In the genomic region with DNA sequence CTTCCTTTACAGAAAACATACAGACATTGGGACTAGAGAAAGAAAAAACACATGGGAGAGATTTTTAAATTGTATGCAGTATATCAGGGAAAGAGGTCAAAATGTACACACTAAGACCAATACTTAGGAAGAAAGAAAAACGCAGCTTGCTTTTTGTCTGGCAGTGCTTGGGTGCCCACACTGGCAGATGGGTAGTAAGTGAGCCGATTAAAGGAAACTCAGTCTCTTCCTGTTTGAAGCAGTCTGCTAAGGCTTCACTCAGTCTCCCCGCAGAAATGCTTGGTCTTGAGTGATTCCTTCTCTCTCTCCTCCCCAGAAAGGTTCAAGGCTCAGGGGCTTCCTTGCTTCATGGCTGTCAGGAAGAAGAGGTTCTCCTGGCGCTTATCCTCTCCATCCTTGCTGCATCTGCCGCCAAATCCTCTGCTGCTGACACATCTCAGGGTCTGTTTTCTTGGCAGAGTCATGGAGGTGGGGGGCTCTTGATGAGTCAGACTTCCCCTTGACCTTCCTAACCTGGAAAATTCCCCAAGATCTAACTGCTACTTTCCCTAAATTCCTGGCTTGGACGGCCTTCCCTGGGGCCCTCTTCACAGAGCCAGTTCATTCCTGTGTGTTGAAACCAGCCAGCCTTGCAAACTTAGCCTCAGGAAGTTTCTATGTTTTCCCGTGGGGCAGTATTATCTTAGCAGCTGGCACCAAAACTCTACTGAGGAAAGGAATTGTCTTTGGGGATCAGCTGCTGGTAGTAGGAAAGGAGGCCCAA, we compare ENCODE assay signal across 8 cellular contexts. TPM values are rescaled to one million over a fixed set of nuclear protein-coding genes. Genes with fewer than 3 reads are reported as not detected.
DNase-seq lines count a peak whose midpoint lies in the region; TF ChIP-seq lines count a peak whose summit lies in the region.

No MANE protein-coding gene starts in this region.

- H2AK5ac ChIP-seq in mesendoderm (ENCODE audit: low read length), result no peak overlapping the region

- H2BK120ac ChIP-seq in mesendoderm (ENCODE audit: low read depth, low read length), result no peak overlapping the region

- H3K79me2 ChIP-seq in mesendoderm (ENCODE audit: control insufficient read depth, insufficient read depth, low read length) (no peaks in the 10 kb centered on the region), MM.1S (ENCODE audit: low read length) (no peaks in the 10 kb centered on the region)

- H2AFZ ChIP-seq in MM.1S (ENCODE audit: low read length), result no peak overlapping the region

- H3K4me2 ChIP-seq in mesendoderm (ENCODE audit: low read length), result no peak overlapping the region
- no peak overlapping the region for H3K4me2 ChIP-seq in MM.1S (ENCODE audit: low read depth, low read length)

- no peak overlapping the region for H2BK15ac ChIP-seq in mesendoderm (replicated peaks; ENCODE audit: low read depth)

- H3K27me3 ChIP-seq in mesendoderm (ENCODE audit: insufficient read depth, low read length, poor library complexity) (no peaks in the 10 kb centered on the region), esophagus squamous epithelium (no peaks in the 10 kb centered on the region), MM.1S (replicated peaks; ENCODE audit: insufficient read depth, low read length) (no peaks in the 10 kb centered on the region)

- TF ChIP-seq CTCF in esophagus squamous epithelium (IDR thresholded peaks at IDR 0.05) (no peak), MM.1S (IDR thresholded peaks at IDR 0.05; ENCODE audit: low read length) (no peak)

- H4K5ac ChIP-seq in mesendoderm (ENCODE audit: low read length), result no peak overlapping the region

- intact Hi-C loops in esophagus squamous epithelium (cut with DNase I), result no loop called here

- H3K4me1 ChIP-seq in mesendoderm (ENCODE audit: control insufficient read depth, low read depth, low read length) (peaks cover 3% of the 10 kb centered on the region), esophagus squamous epithelium (peaks cover 9 to 39% (median 21%) of the 10 kb centered on the region in 3 donors), MM.1S (ENCODE audit: low read length) (no peaks in the 10 kb centered on the region)

- DNase-seq in DMS 273 treated with DMSO at 0.1 percent for 48 hours (lab: John Stamatoyannopoulos, UW), result peak; percentile 68
- peak; percentile 70 for DNase-seq in HT1080 (ENCODE audit: low read depth)
- peak; percentile 36 to 41 for DNase-seq in activated T-cell treated with anti-CD3 and anti-CD28 coated beads, Interleukin-2, amount 50 U/mL, for 48 hours
- peak; percentile 59 for DNase-seq in mesendoderm
- no peak for DNase-seq in NCI-H1048 (lab: John Stamatoyannopoulos, UW)
- no peak for DNase-seq in esophagus squamous epithelium (lab: John Stamatoyannopoulos, UW)
- DNase-seq in MM.1S, result no peak
- no peak for DNase-seq in substantia nigra (lab: John Stamatoyannopoulos, UW)

- no CpG with 5 or more reads among the region's 7 CpGs for WGBS in mesendoderm (ENCODE audit: extremely low coverage, insufficient coverage, low lambda C conversion rate)
- 40 to 45% methylated on average over 7 of the region's 7 CpGs for WGBS in esophagus squamous epithelium, 2 donors

- no peak overlapping the region for H3K4me3 ChIP-seq in mesendoderm (ENCODE audit: low read length)
- H3K4me3 ChIP-seq in esophagus squamous epithelium, result no peak overlapping the region
- H3K4me3 ChIP-seq in MM.1S (ENCODE audit: low read length), result no peak overlapping the region

- no peak overlapping the region for H3K23ac ChIP-seq in mesendoderm (ENCODE audit: low read length)

- no peak overlapping the region for H3K4ac ChIP-seq in mesendoderm (ENCODE audit: low read depth, low read length)

- H3K56ac ChIP-seq in mesendoderm (ENCODE audit: low read length), result no peak overlapping the region

- H3K9me3 ChIP-seq in esophagus squamous epithelium (no peaks in the 10 kb centered on the region), MM.1S (replicated peaks; ENCODE audit: insufficient read depth, low read length) (no peaks in the 10 kb centered on the region)

- no peaks in the 10 kb centered on the region for H3F3A ChIP-seq in MM.1S (ENCODE audit: insufficient read depth, low read length)

- H3K9me2 ChIP-seq in MM.1S (replicated peaks; ENCODE audit: insufficient read depth, low read length), result no peaks in the 10 kb centered on the region

- no peaks in the 10 kb centered on the region for H3K79me1 ChIP-seq in mesendoderm (ENCODE audit: low read length)

- H2BK5ac ChIP-seq in mesendoderm (ENCODE audit: low read length), result no peak overlapping the region

- no peak overlapping the region for H3K9ac ChIP-seq in mesendoderm (ENCODE audit: low read length)
- H3K9ac ChIP-seq in MM.1S (ENCODE audit: low read length), result no peak overlapping the region

- no peak overlapping the region for H3K27ac ChIP-seq in mesendoderm (ENCODE audit: low read depth, low read length)
- peak overlapping the region in 2 of 4 donors; percentile 24 to 46 for H3K27ac ChIP-seq in esophagus squamous epithelium
- H3K27ac ChIP-seq in MM.1S (ENCODE audit: low read length), result no peak overlapping the region
- H3K27ac ChIP-seq in substantia nigra (ENCODE audit: low read depth, low read length, poor library complexity, severe bottlenecking), result no peak overlapping the region

- H3K36me3 ChIP-seq in mesendoderm (ENCODE audit: control insufficient read depth, insufficient read depth, low read length) (no peaks in the 10 kb centered on the region), esophagus squamous epithelium (no peaks in the 10 kb centered on the region), MM.1S (replicated peaks; ENCODE audit: insufficient read depth, low read length) (no peaks in the 10 kb centered on the region)

- peak in 1 of 4 donors; percentile 28 for TF ChIP-seq POLR2A in esophagus squamous epithelium (IDR thresholded peaks at IDR 0.05)

- H4K8ac ChIP-seq in mesendoderm (ENCODE audit: low read depth, low read length), result no peak overlapping the region

- no peaks in the 10 kb centered on the region for H4K20me1 ChIP-seq in MM.1S (ENCODE audit: insufficient read depth, low read length)

- no peak overlapping the region for H3K18ac ChIP-seq in mesendoderm (ENCODE audit: low read length)

RNA-seq across cellular contexts. Expression of gene TMSB10, which starts 10.5 kb away (rescaled TPM):
- 2,966 and 4,695 TPM in 2 replicates for total RNA-seq in HT1080 (2014; rRNA removed; shearing (Covaris generic))
- 5,377 and 5,409 TPM in 2 replicates for polyA plus RNA-seq in HT1080 (2015; cell fraction: cytosol; rRNA removed)
- polyA plus RNA-seq in HT1080 (2015; cell fraction: nucleus; rRNA removed), result 1,307 and 1,395 TPM in 2 replicates
- 1,538 TPM for polyA plus RNA-seq in mesendoderm (2013, experiment 1 of 2)
- 1,586 TPM for polyA plus RNA-seq in mesendoderm (2013, experiment 2 of 2)
- 1,000 to 10,000 TPM; 2,239 to 4,093 (median 3,173) TPM for total RNA-seq in esophagus squamous epithelium

RNA-seq across cellular contexts. Expression of gene TRABD2A, which starts 14.1 kb away (rescaled TPM):
- 22.7 and 30.4 TPM in 2 replicates for total RNA-seq in HT1080 (2014; rRNA removed; shearing (Covaris generic))
- 10.5 and 14.0 TPM in 2 replicates for polyA plus RNA-seq in HT1080 (2015; cell fraction: cytosol; rRNA removed)
- 6.6 and 7.3 TPM in 2 replicates for polyA plus RNA-seq in HT1080 (2015; cell fraction: nucleus; rRNA removed)
- polyA plus RNA-seq in mesendoderm (2013, experiment 1 of 2), result 13.4 TPM
- 14.1 TPM for polyA plus RNA-seq in mesendoderm (2013, experiment 2 of 2)
- 1 to 10 TPM in 1 of 4 donors, under 1 TPM in 2, not detected in 1; 0.53 to 1.8 (median 0.76) TPM for total RNA-seq in esophagus squamous epithelium

Comparison
In these comparisons a context has a peak if more than half of its experiments do, and no peak if none do; other contexts are left out.
1. DNase-seq: peak in DMS 273 treated with DMSO at 0.1 percent for 48 hours (single experiment), HT1080 (single experiment), activated T-cell treated with anti-CD3 and anti-CD28 coated beads, Interleukin-2, amount 50 U/mL, for 48 hours (2 of 2) and mesendoderm (single experiment); none in NCI-H1048 (single experiment), esophagus squamous epithelium (single experiment), MM.1S (single experiment) and substantia nigra (0 of 49).